ENCODE assay signal across 8 cellular contexts in genomic region chr5:6712582-6713273, GRCh38. TPM values are rescaled to one million over a fixed set of nuclear protein-coding genes. Genes with fewer than 3 reads are reported as not detected.
DNase-seq lines count a peak whose midpoint lies in the region; ATAC-seq and TF ChIP-seq lines count a peak whose summit lies in the region.

No MANE protein-coding gene starts in this region.

- no peaks in the 10 kb centered on the region for H3K9me3 ChIP-seq in esophagus squamous epithelium

- TF ChIP-seq CTCF in esophagus squamous epithelium (IDR thresholded peaks at IDR 0.05): peak in 1 of 6 experiments; percentile 16

- H3K4me3 ChIP-seq in esophagus squamous epithelium: peak overlapping the region; percentile 70 to 97 (median 86)

- ATAC-seq in GM21717 (IDR thresholded peaks at IDR 0.05; ENCODE audit: unreplicated experiment) (peak; percentile 52), naive B cell (ENCODE audit: low read depth in 2 of 2) (peak; percentile 75 to 77)
- ATAC-seq in activated T-cell treated with anti-CD3 and anti-CD28 coated beads, Interleukin-2, amount 50 U/mL, for 72 hours (replicated peaks in 1 of 2): peak; percentile 84 to 86
- ATAC-seq in stimulated activated naive B cell treated with anti-CD40 and anti-IgM and Interleukin-4, amounts not matched to agents 10 μg/mL and 1 μg/mL and 100 μg/mL, for 72 hours (replicated peaks): peak; percentile 81 to 82

- H3K36me3 Mint-ChIP-seq in activated T-cell treated with anti-CD3 and anti-CD28 coated beads, Interleukin-2, amount 50 U/mL, for 72 hours (ENCODE audit: insufficient read depth in 2 of 2): peaks cover 0 to 5% of the 10 kb centered on the region in 2 donors
- H3K36me3 Mint-ChIP-seq in naive B cell: no peaks in the 10 kb centered on the region
- H3K36me3 Mint-ChIP-seq in stimulated activated naive B cell treated with anti-CD40 and anti-IgM and Interleukin-4, amounts not matched to agents 10 μg/mL and 1 μg/mL and 100 μg/mL, for 72 hours: peaks cover 15 to 20% of the 10 kb centered on the region in 2 donors

- intact Hi-C loops in esophagus squamous epithelium (cut with DNase I): loop anchor here (5.0 kb wide), 1 partner anchor 75 kb away; no protein-coding TSS in a partner anchor

- peak overlapping the region; percentile 89 to 93 for H3K4me3 Mint-ChIP-seq in activated T-cell treated with anti-CD3 and anti-CD28 coated beads, Interleukin-2, amount 50 U/mL, for 72 hours
- peak overlapping the region; percentile 78 to 96 (median 91) for H3K4me3 Mint-ChIP-seq in naive B cell
- peak overlapping the region; percentile 86 to 89 for H3K4me3 Mint-ChIP-seq in stimulated activated naive B cell treated with anti-CD40 and anti-IgM and Interleukin-4, amounts not matched to agents 10 μg/mL and 1 μg/mL and 100 μg/mL, for 72 hours

- TF ChIP-seq POLR2A in esophagus squamous epithelium (IDR thresholded peaks at IDR 0.05): peak in 3 of 4 donors; percentile 57 to 83 (median 75)

- no peaks in the 10 kb centered on the region for H3K36me3 ChIP-seq in esophagus squamous epithelium

- H3K4me1 Mint-ChIP-seq in activated T-cell treated with anti-CD3 and anti-CD28 coated beads, Interleukin-2, amount 50 U/mL, for 72 hours (ENCODE audit: low read depth): peaks cover 36% of the 10 kb centered on the region
- H3K4me1 Mint-ChIP-seq in naive B cell: peaks cover 25 to 40% (median 39%) of the 10 kb centered on the region in 3 donors
- H3K4me1 Mint-ChIP-seq in stimulated activated naive B cell treated with anti-CD40 and anti-IgM and Interleukin-4, amounts not matched to agents 10 μg/mL and 1 μg/mL and 100 μg/mL, for 72 hours: peaks cover 36 to 45% of the 10 kb centered on the region in 2 donors

- no peak for TF ChIP-seq RAD21 in Ishikawa (IDR thresholded peaks at IDR 0.05; ENCODE audit: low read depth)

- 0% methylated on average over 4 of the region's 84 CpGs; no CpG with 5 or more reads in 1 of the 2 donors for WGBS in esophagus squamous epithelium, 2 donors

- H3K27ac ChIP-seq in esophagus squamous epithelium: peak overlapping the region; percentile 93 to 99 (median 95)

- no peak; the same call in 1 of the 2 replicates for TF ChIP-seq EP300 in Ishikawa (IDR thresholded peaks at IDR 0.05; ENCODE audit: borderline replicate concordance)

- H3K27me3 Mint-ChIP-seq in activated T-cell treated with anti-CD3 and anti-CD28 coated beads, Interleukin-2, amount 50 U/mL, for 72 hours (ENCODE audit: low read depth): peaks cover 13% of the 10 kb centered on the region
- H3K27me3 Mint-ChIP-seq in naive B cell: no peaks in the 10 kb centered on the region
- peaks cover 0 to 6% of the 10 kb centered on the region in 2 donors for H3K27me3 Mint-ChIP-seq in stimulated activated naive B cell treated with anti-CD40 and anti-IgM and Interleukin-4, amounts not matched to agents 10 μg/mL and 1 μg/mL and 100 μg/mL, for 72 hours

- peak overlapping the region; percentile 94 for H3K27ac Mint-ChIP-seq in activated T-cell treated with anti-CD3 and anti-CD28 coated beads, Interleukin-2, amount 50 U/mL, for 72 hours
- H3K27ac Mint-ChIP-seq in naive B cell: peak overlapping the region; percentile 76 to 98 (median 90)
- H3K27ac Mint-ChIP-seq in stimulated activated naive B cell treated with anti-CD40 and anti-IgM and Interleukin-4, amounts not matched to agents 10 μg/mL and 1 μg/mL and 100 μg/mL, for 72 hours: peak overlapping the region; percentile 98

- H3K9me3 Mint-ChIP-seq in activated T-cell treated with anti-CD3 and anti-CD28 coated beads, Interleukin-2, amount 50 U/mL, for 72 hours: no peaks in the 10 kb centered on the region
- H3K9me3 Mint-ChIP-seq in naive B cell: no peaks in the 10 kb centered on the region
- H3K9me3 Mint-ChIP-seq in stimulated activated naive B cell treated with anti-CD40 and anti-IgM and Interleukin-4, amounts not matched to agents 10 μg/mL and 1 μg/mL and 100 μg/mL, for 72 hours: peaks cover 0 to 3% of the 10 kb centered on the region in 2 donors

- H3K4me1 ChIP-seq in esophagus squamous epithelium: peaks cover 30 to 43% (median 31%) of the 10 kb centered on the region in 3 donors

- DNase-seq in DMS53 (lab: John Stamatoyannopoulos, UW) (peak; percentile 98), esophagus squamous epithelium (lab: John Stamatoyannopoulos, UW) (no peak), naive B cell (peak; percentile 99)
- peak; percentile 97 to 98 for DNase-seq in activated T-cell treated with anti-CD3 and anti-CD28 coated beads, Interleukin-2, amount 50 U/mL, for 72 hours
- DNase-seq in stimulated activated naive B cell treated with anti-CD40 and anti-IgM and Interleukin-4, amounts not matched to agents 10 μg/mL and 1 μg/mL and 100 μg/mL, for 72 hours: peak; percentile 98

- no peaks in the 10 kb centered on the region for H3K27me3 ChIP-seq in esophagus squamous epithelium

TF ChIP-seq in Ishikawa, 13 proteins besides CTCF, POLR2A, EP300 and RAD21 (continues in another document):
- TF ChIP-seq EGR1 (IDR thresholded peaks at IDR 0.05) (peak; percentile 18; the same call in 1 of the 2 replicates), NFIC (IDR thresholded peaks at IDR 0.05) (peak; percentile 21; the same call in 1 of the 2 replicates), CREB1 (IDR thresholded peaks at IDR 0.05; ENCODE audit: low read depth) (peak; percentile 69), TCF12 (IDR thresholded peaks at IDR 0.05; ENCODE audit: low read depth) (peak; percentile 19; the same call in 1 of the 2 replicates), ZBTB7A (IDR thresholded peaks at IDR 0.05; ENCODE audit: low read depth) (peak; percentile 65; the same call in 1 of the 2 replicates), TEAD4 (IDR thresholded peaks at IDR 0.05) (no peak), CEBPB (IDR thresholded peaks at IDR 0.05) (no peak)
- TF ChIP-seq, protein P1, sequence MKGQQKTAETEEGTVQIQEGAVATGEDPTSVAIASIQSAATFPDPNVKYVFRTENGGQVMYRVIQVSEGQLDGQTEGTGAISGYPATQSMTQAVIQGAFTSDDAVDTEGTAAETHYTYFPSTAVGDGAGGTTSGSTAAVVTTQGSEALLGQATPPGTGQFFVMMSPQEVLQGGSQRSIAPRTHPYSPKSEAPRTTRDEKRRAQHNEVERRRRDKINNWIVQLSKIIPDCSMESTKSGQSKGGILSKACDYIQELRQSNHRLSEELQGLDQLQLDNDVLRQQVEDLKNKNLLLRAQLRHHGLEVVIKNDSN (IDR thresholded peaks at IDR 0.05): peak; percentile 68
- TF ChIP-seq, protein P2, sequence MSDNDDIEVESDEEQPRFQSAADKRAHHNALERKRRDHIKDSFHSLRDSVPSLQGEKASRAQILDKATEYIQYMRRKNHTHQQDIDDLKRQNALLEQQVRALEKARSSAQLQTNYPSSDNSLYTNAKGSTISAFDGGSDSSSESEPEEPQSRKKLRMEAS (IDR thresholded peaks at IDR 0.05): peak; percentile 94

TF ChIP-seq in PFSK-1, 5 proteins besides CTCF, POLR2A, EP300 and RAD21:
- TF ChIP-seq TAF1 (IDR thresholded peaks at IDR 0.05; ENCODE audit: borderline replicate concordance, insufficient read depth, low read length) (peak; percentile 36; the same call in 1 of the 2 replicates), SIN3A (IDR thresholded peaks at IDR 0.05; ENCODE audit: borderline replicate concordance, insufficient read depth, low read length) (0 out of 2 replicates have a peak, but pooled peaks have one; percentile 32), FOXP2 (optimal IDR thresholded peaks at IDR 0.05; ENCODE audit: borderline replicate concordance, extremely low read depth, extremely low read length, insufficient read depth) (peak; percentile 72), POLR2AphosphoS5 (IDR thresholded peaks at IDR 0.05; ENCODE audit: low read depth, low read length) (peak; percentile 93), REST (IDR thresholded peaks at IDR 0.05; ENCODE audit: insufficient read depth in 1 of 2, low read depth in 2 of 2, low read length in 2 of 2) (no peak)

RNA-seq across cellular contexts. Expression of gene TENT4A, which starts 0.5 kb away (rescaled TPM):
- 20.3 TPM for polyA plus RNA-seq in PFSK-1 (2012; ENCODE audit: insufficient read length, low read depth)
- total RNA-seq in activated T-cell treated with anti-CD3 and anti-CD28 coated beads, Interleukin-2, amount 50 U/mL, for 72 hours: 10 to 100 TPM; 45.0 to 49.8 TPM
- total RNA-seq in esophagus squamous epithelium: 10 to 100 TPM in 2 of 4 donors, 1 to 10 TPM in 2; 8.0 to 30.7 (median 17.9) TPM
- polyA plus RNA-seq in naive B cell (ENCODE audit: low read depth in 6 of 6): 1 to 10 TPM in 3 of 6 donors, under 1 TPM in 3; 0.04 to 2.0 (median 0.96) TPM
